ENCODE assay signal across 29 cellular contexts in genomic region chr7:150999001-150999400, GRCh38. TPM values are rescaled to one million over a fixed set of nuclear protein-coding genes. Genes with fewer than 3 reads are reported as not detected.
"Had no signal": no experiment of that assay in that cellular context is flagged by ENCODE, and none has a peak within 500 bp of the region (broad histone marks: within the 10 kb centered on the region; RNA-seq: fewer than 3 reads in every experiment).

No MANE protein-coding gene starts in this region.

- H3K27ac ChIP-seq: body of pancreas, colonic mucosa, esophagus muscularis mucosa, foreskin keratinocyte, gastrocnemius medialis, heart left ventricle had no signal

- H3K27ac Mint-ChIP-seq: activated CD4-positive, alpha-beta T cell treated with anti-CD3 and anti-CD28 coated beads, Interleukin-2, amount 10 ng/mL, durations not matched to agents 7 days and 5 days; activated CD8-positive, alpha-beta T cell treated with anti-CD3 and anti-CD28 coated beads for 36 hours; activated naive CD8-positive, alpha-beta T cell had no signal

- H3K27me3 ChIP-seq: body of pancreas, colonic mucosa, foreskin keratinocyte, heart left ventricle had no signal

- H3K36me3 ChIP-seq: colonic mucosa, gastrocnemius medialis had no signal

- H3K27me3 Mint-ChIP-seq: activated CD4-positive, alpha-beta T cell treated with anti-CD3 and anti-CD28 coated beads, Interleukin-2, amount 10 ng/mL, durations not matched to agents 7 days and 5 days; activated CD8-positive, alpha-beta T cell treated with anti-CD3 and anti-CD28 coated beads for 36 hours; activated naive CD8-positive, alpha-beta T cell; activated T-helper 17 cell treated with anti-CD3 and anti-CD28 coated beads, Interleukin-2, amount 50 U/mL, for 72 hours had no signal

- H3K4me3 Mint-ChIP-seq: activated CD4-positive, alpha-beta T cell treated with anti-CD3 and anti-CD28 coated beads, Interleukin-2, amount 10 ng/mL, durations not matched to agents 7 days and 5 days; activated CD8-positive, alpha-beta T cell treated with anti-CD3 and anti-CD28 coated beads for 36 hours; activated naive CD8-positive, alpha-beta T cell; activated T-cell treated with anti-CD3 and anti-CD28 coated beads, Interleukin-2, amount 50 U/mL, for 4 hours; activated T-helper 17 cell treated with anti-CD3 and anti-CD28 coated beads, Interleukin-2, amount 50 U/mL, for 72 hours had no signal

- H3K4me3 ChIP-seq: body of pancreas, colonic mucosa, esophagus muscularis mucosa, gastrocnemius medialis, heart left ventricle had no signal

- H3K9me3 Mint-ChIP-seq: activated CD4-positive, alpha-beta T cell treated with anti-CD3 and anti-CD28 coated beads, Interleukin-2, amount 10 ng/mL, durations not matched to agents 7 days and 5 days; activated CD8-positive, alpha-beta T cell treated with anti-CD3 and anti-CD28 coated beads for 36 hours; activated T-cell treated with anti-CD3 and anti-CD28 coated beads, Interleukin-2, amount 50 U/mL, for 4 hours; activated T-helper 17 cell treated with anti-CD3 and anti-CD28 coated beads, Interleukin-2, amount 50 U/mL, for 72 hours had no signal

- H3K36me3 Mint-ChIP-seq: activated naive CD8-positive, alpha-beta T cell had no signal

- ATAC-seq: activated CD8-positive, alpha-beta T cell treated with anti-CD3 and anti-CD28 coated beads for 36 hours; activated T-cell treated with anti-CD3 and anti-CD28 coated beads, Interleukin-2, amount 50 U/mL, for 4 hours; activated T-helper 17 cell treated with anti-CD3 and anti-CD28 coated beads, Interleukin-2, amount 50 U/mL, for 72 hours; body of pancreas; foreskin keratinocyte; gastrocnemius medialis; heart left ventricle had no signal

- H3K9me3 ChIP-seq: body of pancreas, colonic mucosa, esophagus muscularis mucosa, gastrocnemius medialis, heart left ventricle had no signal

- DNase-seq: activated CD4-positive, alpha-beta T cell treated with anti-CD3 and anti-CD28 coated beads for 4 hours; activated CD4-positive, alpha-beta T cell treated with anti-CD3 and anti-CD28 coated beads, Interleukin-2, amount 10 ng/mL, durations not matched to agents 7 days and 5 days; activated CD4-positive, alpha-beta T cell treated with anti-CD3 and anti-CD28 coated beads, Interleukin-2, amount 50 U/mL, for 48 hours; activated CD4-positive, CD25-positive, alpha-beta regulatory T cell; activated CD4-positive, CD25-positive, alpha-beta regulatory T cell treated with anti-CD3 and anti-CD28 coated beads, Interleukin-2, amount 50 U/mL, for 72 hours; activated CD8-positive, alpha-beta memory T cell treated with anti-CD3 and anti-CD28 coated beads for 24 hours; activated CD8-positive, alpha-beta T cell treated with anti-CD3 and anti-CD28 coated beads for 36 hours; activated effector memory CD4-positive, alpha-beta T cell treated with Interleukin-2 at 50 U/mL for 16 hours; activated gamma-delta T cell treated with Interleukin-2 at 50 U/mL for 16 hours; activated naive CD4-positive, alpha-beta T cell treated with anti-CD3 and anti-CD28 coated beads, Interleukin-2, amount 50 U/mL, for 16 hours; activated naive CD4-positive, alpha-beta T cell treated with Interleukin-2 at 50 U/mL for 16 hours; activated T-cell treated with anti-CD3 and anti-CD28 coated beads, Interleukin-2, amount 50 U/mL, for 4 hours; amniotic stem cell; aorta; body of pancreas; caudate nucleus; cerebellar nuclear complex; colonic mucosa; effector CD8-positive, alpha-beta T cell; erythroblast; foreskin keratinocyte; gastrocnemius medialis; glutamatergic neuron; T-helper 1 cell had no signal

- H3K4me1 ChIP-seq: body of pancreas, colonic mucosa, foreskin keratinocyte, gastrocnemius medialis had no signal

RNA-seq across cellular contexts. Expression of gene KCNH2, which starts 20.9 kb away (rescaled TPM):
- total RNA-seq: dermis microvascular lymphatic vessel endothelial cell, foreskin keratinocyte had no signal
- polyA plus RNA-seq: foreskin keratinocyte had no signal

RNA-seq across cellular contexts. Expression of gene ATG9B, which starts 25.3 kb away (rescaled TPM):
- total RNA-seq: body of pancreas had no signal
- polyA plus RNA-seq: aorta had no signal
